In the genomic region with DNA sequence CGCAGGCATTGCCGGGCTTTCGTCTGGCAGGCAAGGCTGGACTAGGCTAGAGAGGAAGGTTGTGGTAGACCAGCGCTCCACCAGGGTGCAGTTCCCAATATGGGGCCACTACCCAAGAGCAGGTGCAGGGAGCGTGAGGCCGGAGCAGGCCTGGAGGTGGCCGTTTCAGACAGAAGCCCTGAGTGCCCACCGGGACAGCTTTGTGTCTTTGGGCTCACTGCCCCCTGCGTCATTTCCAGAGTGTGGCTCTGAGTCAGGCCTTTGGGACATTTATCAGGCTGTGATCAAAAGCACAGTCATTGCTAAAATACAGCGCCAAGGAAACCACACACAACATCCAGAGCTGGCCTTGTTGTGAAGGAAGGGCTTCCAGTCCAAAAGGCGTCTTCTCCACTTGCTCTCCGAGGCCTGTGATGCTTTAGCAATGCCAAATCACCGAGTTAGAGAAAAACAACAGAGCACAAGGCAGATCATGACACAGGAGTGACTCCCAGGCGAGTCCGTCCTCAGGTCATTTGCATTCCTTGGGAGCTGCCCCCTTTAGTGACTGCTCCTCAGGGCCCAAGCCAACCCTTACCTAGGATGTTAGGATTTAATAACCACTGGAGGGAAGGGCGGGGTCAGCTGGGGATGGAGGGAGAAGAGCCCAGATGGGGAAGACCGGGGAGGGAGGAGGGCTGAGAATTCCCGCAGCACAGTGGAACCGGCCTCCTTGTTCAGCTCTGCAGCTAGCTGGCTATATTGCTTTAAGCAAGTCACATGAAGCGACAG, we compare ENCODE assay signal across 2 cellular contexts.
TF ChIP-seq lines count a peak whose summit lies in the region.

No MANE protein-coding gene starts in this region.

TF ChIP-seq in GM23338, 12 proteins besides CTCF, POLR2A, EP300 and RAD21:
- TF ChIP-seq EZH2 (IDR thresholded peaks at IDR 0.05; ENCODE audit: low read depth, unreplicated experiment) (no peak), STAT1 (IDR thresholded peaks at IDR 0.05; ENCODE audit: unreplicated experiment) (no peak), NANOG (IDR thresholded peaks at IDR 0.05; ENCODE audit: borderline replicate concordance) (no peak), JUNB (IDR thresholded peaks at IDR 0.05; ENCODE audit: unreplicated experiment) (no peak), ZNF331 (CRISPR knock-in tag; IDR thresholded peaks at IDR 0.05; ENCODE audit: low read depth) (no peak), EZH2phosphoT487 (IDR thresholded peaks at IDR 0.05; ENCODE audit: unreplicated experiment) (no peak), ZNF114 (CRISPR knock-in tag; IDR thresholded peaks at IDR 0.05) (no peak)
- TF ChIP-seq, protein P1, sequence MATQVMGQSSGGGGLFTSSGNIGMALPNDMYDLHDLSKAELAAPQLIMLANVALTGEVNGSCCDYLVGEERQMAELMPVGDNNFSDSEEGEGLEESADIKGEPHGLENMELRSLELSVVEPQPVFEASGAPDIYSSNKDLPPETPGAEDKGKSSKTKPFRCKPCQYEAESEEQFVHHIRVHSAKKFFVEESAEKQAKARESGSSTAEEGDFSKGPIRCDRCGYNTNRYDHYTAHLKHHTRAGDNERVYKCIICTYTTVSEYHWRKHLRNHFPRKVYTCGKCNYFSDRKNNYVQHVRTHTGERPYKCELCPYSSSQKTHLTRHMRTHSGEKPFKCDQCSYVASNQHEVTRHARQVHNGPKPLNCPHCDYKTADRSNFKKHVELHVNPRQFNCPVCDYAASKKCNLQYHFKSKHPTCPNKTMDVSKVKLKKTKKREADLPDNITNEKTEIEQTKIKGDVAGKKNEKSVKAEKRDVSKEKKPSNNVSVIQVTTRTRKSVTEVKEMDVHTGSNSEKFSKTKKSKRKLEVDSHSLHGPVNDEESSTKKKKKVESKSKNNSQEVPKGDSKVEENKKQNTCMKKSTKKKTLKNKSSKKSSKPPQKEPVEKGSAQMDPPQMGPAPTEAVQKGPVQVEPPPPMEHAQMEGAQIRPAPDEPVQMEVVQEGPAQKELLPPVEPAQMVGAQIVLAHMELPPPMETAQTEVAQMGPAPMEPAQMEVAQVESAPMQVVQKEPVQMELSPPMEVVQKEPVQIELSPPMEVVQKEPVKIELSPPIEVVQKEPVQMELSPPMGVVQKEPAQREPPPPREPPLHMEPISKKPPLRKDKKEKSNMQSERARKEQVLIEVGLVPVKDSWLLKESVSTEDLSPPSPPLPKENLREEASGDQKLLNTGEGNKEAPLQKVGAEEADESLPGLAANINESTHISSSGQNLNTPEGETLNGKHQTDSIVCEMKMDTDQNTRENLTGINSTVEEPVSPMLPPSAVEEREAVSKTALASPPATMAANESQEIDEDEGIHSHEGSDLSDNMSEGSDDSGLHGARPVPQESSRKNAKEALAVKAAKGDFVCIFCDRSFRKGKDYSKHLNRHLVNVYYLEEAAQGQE (IDR thresholded peaks at IDR 0.05; ENCODE audit: unreplicated experiment) = no peak

TF ChIP-seq in H1, 55 proteins besides CTCF, POLR2A, EP300 and RAD21:
- TF ChIP-seq CBX5 (IDR thresholded peaks at IDR 0.05; ENCODE audit: low read depth, low read length) (no peak), SP4 (IDR thresholded peaks at IDR 0.05; ENCODE audit: low read length) (no peak), RNF2 (IDR thresholded peaks at IDR 0.05; ENCODE audit: borderline replicate concordance, low read depth, low read length, missing control alignments, poor library complexity, severe bottlenecking) (no peak), SP1 (IDR thresholded peaks at IDR 0.05; ENCODE audit: low read depth, low read length) (no peak)
TF ChIP-seq in H1: peak in this region for 0.
